11 cellular contexts compared by ENCODE assay signal in genomic region chrX:116490091-116490490, GRCh38. TPM values are rescaled to one million over a fixed set of nuclear protein-coding genes. Genes with fewer than 3 reads are reported as not detected.
DNase-seq lines count a peak whose midpoint lies in the region; ATAC-seq, FAIRE-seq and TF ChIP-seq lines count a peak whose summit lies in the region.
"Had no signal": no experiment of that assay in that cellular context is flagged by ENCODE, and none has a peak within 500 bp of the region (broad histone marks: within the 10 kb centered on the region; RNA-seq: fewer than 3 reads in every experiment).

No MANE protein-coding gene starts in this region.

- no peaks in the 10 kb centered on the region for H3K9me3 ChIP-seq in suprapubic skin

- no peaks in the 10 kb centered on the region for H3K9me3 Mint-ChIP-seq in osteocyte (ENCODE audit: unreplicated experiment)
- H3K9me3 Mint-ChIP-seq in activated CD8-positive, alpha-beta memory T cell treated with anti-CD3 and anti-CD28 coated beads, Interleukin-2, amount 10 ng/mL, durations not matched to agents 7 days and 5 days (ENCODE audit: low read depth) = no peaks in the 10 kb centered on the region
- H3K9me3 Mint-ChIP-seq: central memory CD8-positive, alpha-beta T cell had no signal

- no peaks in the 10 kb centered on the region for H3K36me3 ChIP-seq in suprapubic skin

- H3K4me1 Mint-ChIP-seq in osteocyte (ENCODE audit: unreplicated experiment) = no peaks in the 10 kb centered on the region
- no peaks in the 10 kb centered on the region for H3K4me1 Mint-ChIP-seq in activated CD8-positive, alpha-beta memory T cell treated with anti-CD3 and anti-CD28 coated beads, Interleukin-2, amount 10 ng/mL, durations not matched to agents 7 days and 5 days
- H3K4me1 Mint-ChIP-seq: central memory CD8-positive, alpha-beta T cell had no signal

- no peak overlapping the region for H3K27ac Mint-ChIP-seq in osteocyte (ENCODE audit: unreplicated experiment)
- H3K27ac Mint-ChIP-seq in activated CD8-positive, alpha-beta memory T cell treated with anti-CD3 and anti-CD28 coated beads, Interleukin-2, amount 10 ng/mL, durations not matched to agents 7 days and 5 days = no peak overlapping the region

- no peak overlapping the region for H3K4me3 ChIP-seq in suprapubic skin

- no peak for TF ChIP-seq EP300 in suprapubic skin (IDR thresholded peaks at IDR 0.05)

- TF ChIP-seq POLR2A in suprapubic skin (IDR thresholded peaks at IDR 0.05) = no peak

- no peaks in the 10 kb centered on the region for H3K4me1 ChIP-seq in suprapubic skin

- no peak for ATAC-seq in activated CD8-positive, alpha-beta memory T cell treated with anti-CD3 and anti-CD28 coated beads, Interleukin-2, amount 10 ng/mL, durations not matched to agents 7 days and 5 days

- peak; percentile 98 for FAIRE-seq in colon (lab: Jason Lieb, UNC)

- H3K36me3 Mint-ChIP-seq in osteocyte (ENCODE audit: unreplicated experiment) = no peaks in the 10 kb centered on the region
- H3K36me3 Mint-ChIP-seq in activated CD8-positive, alpha-beta memory T cell treated with anti-CD3 and anti-CD28 coated beads, Interleukin-2, amount 10 ng/mL, durations not matched to agents 7 days and 5 days = no peaks in the 10 kb centered on the region

- H3K27ac ChIP-seq in suprapubic skin = no peak overlapping the region

- H3K27me3 ChIP-seq in suprapubic skin = no peaks in the 10 kb centered on the region

- no peaks in the 10 kb centered on the region for H3K27me3 Mint-ChIP-seq in osteocyte (ENCODE audit: unreplicated experiment)
- no peaks in the 10 kb centered on the region for H3K27me3 Mint-ChIP-seq in activated CD8-positive, alpha-beta memory T cell treated with anti-CD3 and anti-CD28 coated beads, Interleukin-2, amount 10 ng/mL, durations not matched to agents 7 days and 5 days
- H3K27me3 Mint-ChIP-seq: central memory CD8-positive, alpha-beta T cell had no signal

- TF ChIP-seq CTCF in osteocyte (IDR thresholded peaks at IDR 0.05) (peak; percentile 47), suprapubic skin (IDR thresholded peaks at IDR 0.05) (no peak)

- DNase-seq in NCI-H1694 treated with DMSO at 0.1 percent for 48 hours (lab: John Stamatoyannopoulos, UW) (peak; percentile 0), NCI-H1694 (lab: John Stamatoyannopoulos, UW) (no peak), NCI-H2081 (lab: John Stamatoyannopoulos, UW) (peak; percentile 37 to 42), osteocyte (ENCODE audit: extremely low spot score, unreplicated experiment) (no peak), germinal center (ENCODE audit: low spot score) (no peak), suprapubic skin (ENCODE audit: low spot score in 2 of 2) (no peak)
- no peak for DNase-seq in activated CD8-positive, alpha-beta memory T cell treated with anti-CD3 and anti-CD28 coated beads, Interleukin-2, amount 10 ng/mL, durations not matched to agents 7 days and 5 days
- DNase-seq: NCI-H1417 treated with DMSO at 0.1 percent for 48 hours, nucleus accumbens had no signal

- CTCF ChIA-PET in activated CD8-positive, alpha-beta memory T cell treated with anti-CD3 and anti-CD28 coated beads, Interleukin-2, amount 10 ng/mL, durations not matched to agents 7 days and 5 days (lab: Charles Lee) = no interaction called here

- no peak overlapping the region for H3K4me3 Mint-ChIP-seq in osteocyte (ENCODE audit: unreplicated experiment)
- H3K4me3 Mint-ChIP-seq in activated CD8-positive, alpha-beta memory T cell treated with anti-CD3 and anti-CD28 coated beads, Interleukin-2, amount 10 ng/mL, durations not matched to agents 7 days and 5 days = no peak overlapping the region
- H3K4me3 Mint-ChIP-seq: central memory CD8-positive, alpha-beta T cell had no signal

RNA-seq across cellular contexts. Expression of gene CT83, which starts 27.3 kb away (rescaled TPM):
- total RNA-seq in osteocyte = not detected in 2 replicates
- total RNA-seq in activated CD8-positive, alpha-beta memory T cell treated with anti-CD3 and anti-CD28 coated beads, Interleukin-2, amount 10 ng/mL, durations not matched to agents 7 days and 5 days = not detected
- total RNA-seq in suprapubic skin = not detected

RNA-seq across cellular contexts. Expression of gene SLC6A14, which starts 53.7 kb away (rescaled TPM):
- not detected in 2 replicates for total RNA-seq in osteocyte
- total RNA-seq in activated CD8-positive, alpha-beta memory T cell treated with anti-CD3 and anti-CD28 coated beads, Interleukin-2, amount 10 ng/mL, durations not matched to agents 7 days and 5 days = not detected
- 1 to 10 TPM; 3.8 to 9.8 (median 8.5) TPM for total RNA-seq in suprapubic skin

Comparison
In these comparisons a context has a peak if more than half of its experiments do, and no peak if none do; other contexts are left out.
1. DNase-seq: peak in NCI-H1694 treated with DMSO at 0.1 percent for 48 hours (single experiment) and NCI-H2081 (2 of 2); none in NCI-H1694 (single experiment), osteocyte (single experiment), activated CD8-positive, alpha-beta memory T cell treated with anti-CD3 and anti-CD28 coated beads, Interleukin-2, amount 10 ng/mL, durations not matched to agents 7 days and 5 days (single experiment), germinal center (single experiment) and suprapubic skin (0 of 2).